ENCODE assay signal across 1 cellular context in the genomic region with DNA sequence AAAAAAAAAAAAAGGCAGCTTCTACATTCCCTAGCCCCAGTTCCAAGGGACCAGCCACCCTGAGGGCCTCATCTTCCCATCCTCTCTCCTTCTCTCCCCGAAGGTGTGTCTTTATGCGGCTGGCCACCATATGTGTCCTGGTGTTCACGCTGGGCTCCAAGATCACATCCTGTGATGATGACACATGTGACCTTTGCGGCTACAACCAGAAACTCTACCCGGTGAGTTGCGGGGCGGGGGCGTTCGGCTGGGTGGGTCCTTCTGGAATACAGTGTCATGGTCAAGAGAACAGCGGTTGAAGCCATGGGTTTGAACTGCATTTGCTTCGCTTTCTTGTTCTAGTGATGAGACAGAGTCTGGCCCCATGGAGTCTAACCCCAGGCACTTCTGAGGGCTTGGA.
TF ChIP-seq lines count a peak whose summit lies in the region.

No MANE protein-coding gene starts in this region.

TF ChIP-seq in K562, 482 proteins besides CTCF, POLR2A, EP300 and RAD21 (continued from another document):
- TF ChIP-seq EGR1 (conservative IDR thresholded peaks at IDR 0.05), result peak; percentile 31; the same call in 1 of the 2 replicates
- no peak for TF ChIP-seq POLR3G (IDR thresholded peaks at IDR 0.05; ENCODE audit: extremely low read depth, insufficient read length, insufficient replicate concordance)
- no peak for TF ChIP-seq SPI1 (IDR thresholded peaks at IDR 0.05; ENCODE audit: borderline replicate concordance, low read depth, low read length)
